In the genomic region with DNA sequence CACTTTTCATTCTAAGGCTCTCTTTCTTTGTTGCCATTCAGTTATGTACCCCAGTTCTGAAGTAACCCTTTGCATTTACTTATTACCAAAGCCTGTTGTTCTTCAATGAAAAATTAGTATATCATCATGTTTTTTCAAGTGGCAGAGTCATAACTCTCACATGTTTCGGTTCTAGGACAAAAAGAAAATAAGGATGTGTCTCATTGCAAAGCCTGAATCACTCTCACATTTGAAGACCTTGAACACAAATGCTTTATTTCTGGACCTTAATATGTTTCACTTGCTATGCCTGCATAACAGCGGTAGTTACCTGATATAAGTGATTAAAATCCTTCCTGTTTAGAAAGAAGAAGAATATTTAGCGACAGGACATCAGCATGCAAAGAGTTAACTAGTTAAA, we compare ENCODE assay signal across 17 cellular contexts. TPM values are rescaled to one million over a fixed set of nuclear protein-coding genes. Genes with fewer than 3 reads are reported as not detected.
DNase-seq lines count a peak whose midpoint lies in the region; TF ChIP-seq lines count a peak whose summit lies in the region.
"Had no signal": no experiment of that assay in that cellular context is flagged by ENCODE, and none has a peak within 500 bp of the region (broad histone marks: within the 10 kb centered on the region; RNA-seq: fewer than 3 reads in every experiment).

No MANE protein-coding gene starts in this region.

- peak overlapping the region; percentile 15 for H3K4me3 ChIP-seq in neural progenitor cell
- H3K4me3 ChIP-seq in WERI-Rb-1 (ENCODE audit: low read depth, low read length) = no peak overlapping the region
- H3K4me3 ChIP-seq in Caco-2 (ENCODE audit: low read depth, low read length) = no peak overlapping the region
- H3K4me3 ChIP-seq: gastrocnemius medialis had no signal

- H3K36me3 ChIP-seq in neural progenitor cell (no peaks in the 10 kb centered on the region), WERI-Rb-1 (no peaks in the 10 kb centered on the region), Caco-2 (ENCODE audit: control insufficient read depth, insufficient read depth, low read length) (no peaks in the 10 kb centered on the region)
- H3K36me3 ChIP-seq: gastrocnemius medialis had no signal

- peaks cover 37% of the 10 kb centered on the region for H3K4me1 Mint-ChIP-seq in CD14-positive monocyte
- peaks cover 35% of the 10 kb centered on the region for H3K4me1 Mint-ChIP-seq in neural progenitor cell
- H3K4me1 Mint-ChIP-seq in Caco-2 (ENCODE audit: low read depth, unreplicated experiment) = no peaks in the 10 kb centered on the region

- H3K27ac ChIP-seq in cingulate gyrus (ENCODE audit: low read depth, low read length) = peak overlapping the region; percentile 92
- peak overlapping the region; percentile 57 for H3K27ac ChIP-seq in neural progenitor cell
- no peak overlapping the region for H3K27ac ChIP-seq in WERI-Rb-1
- H3K27ac ChIP-seq: gastrocnemius medialis had no signal

- intact Hi-C loops in CD14-positive monocyte (cut with micrococcal nuclease) (no loop called here), Caco-2 (cut with micrococcal nuclease; ENCODE audit: unreplicated experiment) (no loop called here)

- DNase-seq in CD14-positive monocyte (ENCODE audit: low spot score) (no peak), LHCN-M2 (ENCODE audit: low read depth) (peak; percentile 45), neural progenitor cell (ENCODE audit: low spot score) (no peak), WERI-Rb-1 (no peak), Caco-2 (no peak), epidermal melanocyte (ENCODE audit: insufficient read length, low spot score) (no peak), NCI-H524 treated with DMSO at 0.1 percent for 48 hours (lab: John Stamatoyannopoulos, UW) (no peak)
- DNase-seq: activated T-cell treated with anti-CD3 and anti-CD28 coated beads, Interleukin-2, amount 50 U/mL, for 4 hours; AML-193; DMS 273 treated with DMSO at 0.1 percent for 48 hours; effector memory CD4-positive, alpha-beta T cell; gastrocnemius medialis; GOT3; NCI-H1105; nucleus accumbens had no signal

- H3K4me3 Mint-ChIP-seq in CD14-positive monocyte (no peak overlapping the region), neural progenitor cell (peak overlapping the region; percentile 41), Caco-2 (ENCODE audit: unreplicated experiment) (no peak overlapping the region)
- H3K4me3 Mint-ChIP-seq: activated T-cell treated with anti-CD3 and anti-CD28 coated beads, Interleukin-2, amount 50 U/mL, for 4 hours had no signal

- H3K4me2 ChIP-seq in neural progenitor cell = peak overlapping the region; percentile 70

- POLR2A ChIA-PET in Caco-2 (lab: Charles Lee) = no interaction called here

- H3K36me3 Mint-ChIP-seq in CD14-positive monocyte = peaks cover 34 to 43% of the 10 kb centered on the region in 2 donors
- H3K36me3 Mint-ChIP-seq in neural progenitor cell = peaks cover 5% of the 10 kb centered on the region
- no peaks in the 10 kb centered on the region for H3K36me3 Mint-ChIP-seq in Caco-2 (ENCODE audit: insufficient read depth, unreplicated experiment)

- no peaks in the 10 kb centered on the region for H3K9me3 ChIP-seq in neural progenitor cell (ENCODE audit: low read depth)
- H3K9me3 ChIP-seq in WERI-Rb-1 (ENCODE audit: severe bottlenecking) = no peaks in the 10 kb centered on the region
- no peaks in the 10 kb centered on the region for H3K9me3 ChIP-seq in Caco-2
- H3K9me3 ChIP-seq: gastrocnemius medialis had no signal

- no peak overlapping the region for H2AFZ ChIP-seq in neural progenitor cell (replicated peaks)

- H3F3A ChIP-seq in neural progenitor cell (ENCODE audit: low read depth) = peaks cover 61% of the 10 kb centered on the region

- peaks cover 100% of the 10 kb centered on the region for H4K20me1 ChIP-seq in neural progenitor cell (ENCODE audit: low read depth)

- H3K27ac Mint-ChIP-seq in CD14-positive monocyte (peak overlapping the region in 6 of 7 donors; percentile 24 to 73 (median 66)), neural progenitor cell (peak overlapping the region; percentile 79), Caco-2 (ENCODE audit: unreplicated experiment) (no peak overlapping the region)

- BruUV-seq in Caco-2 (replicated peaks; lab: Mats Ljungman, UMichigan) = no TSS peak

- H3K4me1 ChIP-seq in neural progenitor cell (peaks cover 73% of the 10 kb centered on the region), Caco-2 (no peaks in the 10 kb centered on the region; the same call in 1 of the 2 replicates)

- H3K9me3 Mint-ChIP-seq in CD14-positive monocyte (no peaks in the 10 kb centered on the region), neural progenitor cell (no peaks in the 10 kb centered on the region), Caco-2 (ENCODE audit: unreplicated experiment) (no peaks in the 10 kb centered on the region)
- H3K9me3 Mint-ChIP-seq: activated T-cell treated with anti-CD3 and anti-CD28 coated beads, Interleukin-2, amount 50 U/mL, for 4 hours; IgD-negative memory B cell had no signal

- no peak overlapping the region for H3K9ac ChIP-seq in neural progenitor cell

- no peak for TF ChIP-seq CTCF in CD14-positive monocyte (IDR thresholded peaks at IDR 0.05)
- TF ChIP-seq CTCF in neural progenitor cell (IDR thresholded peaks at IDR 0.05) = no peak
- no peak for TF ChIP-seq CTCF in WERI-Rb-1 (IDR thresholded peaks at IDR 0.05; ENCODE audit: low read depth, low read length)
- TF ChIP-seq CTCF in Caco-2 (IDR thresholded peaks at IDR 0.05; ENCODE audit: insufficient read depth in 1 of 2, low read depth in 1 of 2, low read length in 1 of 2, severe bottlenecking in 1 of 2, unreplicated experiment in 1 of 2) = no peak

- H3K27me3 ChIP-seq in neural progenitor cell = no peaks in the 10 kb centered on the region
- H3K27me3 ChIP-seq in WERI-Rb-1 (ENCODE audit: insufficient read depth, low read depth, severe bottlenecking) = no peaks in the 10 kb centered on the region
- H3K27me3 ChIP-seq in Caco-2 (replicated peaks; ENCODE audit: control insufficient read depth, insufficient read depth, low read length) = peaks cover 10% of the 10 kb centered on the region
- H3K27me3 ChIP-seq: gastrocnemius medialis had no signal

- peaks cover 100% of the 10 kb centered on the region for H3K79me2 ChIP-seq in neural progenitor cell (ENCODE audit: low read depth)

- CTCF ChIA-PET in Caco-2 (lab: Charles Lee) = no interaction called here

- H3K27me3 Mint-ChIP-seq in CD14-positive monocyte (ENCODE audit: low read depth in 3 of 3) = no peaks in the 10 kb centered on the region
- H3K27me3 Mint-ChIP-seq in neural progenitor cell (ENCODE audit: insufficient read depth, low read depth) = no peaks in the 10 kb centered on the region
- H3K27me3 Mint-ChIP-seq in Caco-2 (ENCODE audit: insufficient read depth, unreplicated experiment) = peaks cover 24% of the 10 kb centered on the region
- H3K27me3 Mint-ChIP-seq: IgD-negative memory B cell had no signal

RNA-seq across cellular contexts. Expression of gene ZEB2, which starts 49.1 kb away (rescaled TPM):
- polyA plus RNA-seq in CD14-positive monocyte = 10 to 100 TPM; 76.8 to 93.8 TPM
- 52.9 and 56.7 TPM in 2 replicates for total RNA-seq in LHCN-M2 (2014; rRNA removed)
- 27.1 TPM for polyA plus RNA-seq in LHCN-M2 (2012)
- 72.9 and 106 TPM in 2 replicates for total RNA-seq in neural progenitor cell (ENCODE audit: low replicate concordance)
- not detected in 2 replicates for total RNA-seq in Caco-2 (2022)

Comparison
In these comparisons a context has a peak if more than half of its experiments do, and no peak if none do; other contexts are left out.
1. RNA of gene ZEB2, which starts 49.1 kb away (total RNA-seq): 72.9 to 106 TPM in neural progenitor cell and 52.9 to 56.7 TPM in LHCN-M2; not detected in Caco-2; every median in the first group is over 10 times any median in the second.